Comparison of ENCODE assay signal across 10 cellular contexts in genomic region chr11:35364101-35364780, GRCh38. TPM values are rescaled to one million over a fixed set of nuclear protein-coding genes. Genes with fewer than 3 reads are reported as not detected.
DNase-seq lines count a peak whose midpoint lies in the region; ATAC-seq and TF ChIP-seq lines count a peak whose summit lies in the region.
"Had no signal": no experiment of that assay in that cellular context is flagged by ENCODE, and none has a peak within 500 bp of the region (broad histone marks: within the 10 kb centered on the region; RNA-seq: fewer than 3 reads in every experiment).

No MANE protein-coding gene starts in this region.

- ATAC-seq in stimulated activated naive CD8-positive, alpha-beta T cell treated with anti-CD3 and anti-CD28 coated beads, Interleukin-15, Interleukin-2, amounts not matched to agents 100 U/mL and 50 U/mL, for 24 hours, result peak; percentile 49
- no peak for ATAC-seq in stimulated activated naive CD8-positive, alpha-beta T cell treated with anti-CD3 and anti-CD28 coated beads, Interleukin-15, amount 100 ng/mL, for 72 hours
- ATAC-seq in lung (ENCODE audit: insufficient read depth, low FRiP score) (peak; percentile 71), aorta (ENCODE audit: low FRiP score) (peak; percentile 92), GM18505 (IDR thresholded peaks at IDR 0.05; ENCODE audit: unreplicated experiment) (no peak)

- no peaks in the 10 kb centered on the region for H3K4me1 Mint-ChIP-seq in stimulated activated naive CD8-positive, alpha-beta T cell treated with anti-CD3 and anti-CD28 coated beads, Interleukin-15, amount 100 ng/mL, for 72 hours

- intact Hi-C loops in dorsolateral prefrontal cortex (cut with DNase I), result no loop called here
- intact Hi-C loops in aorta (cut with DNase I), result loop anchor here (10.0 kb wide), 2 partner anchors 79 to 109 kb away; no protein-coding TSS in a partner anchor

- peaks cover 19% of the 10 kb centered on the region for H3K27me3 Mint-ChIP-seq in stimulated activated naive CD8-positive, alpha-beta T cell treated with anti-CD3 and anti-CD28 coated beads, Interleukin-15, amount 100 ng/mL, for 72 hours

- H3K4me1 ChIP-seq in lung (ENCODE audit: control insufficient read depth in 2 of 2, insufficient read depth in 2 of 2, low read length in 2 of 2), result peaks cover 1 to 4% of the 10 kb centered on the region in 2 donors
- H3K4me1 ChIP-seq in aorta (ENCODE audit: control insufficient read depth in 1 of 2, insufficient read depth in 2 of 2, low read length in 2 of 2), result peaks cover 0 to 11% of the 10 kb centered on the region in 2 donors

- TF ChIP-seq CTCF in dorsolateral prefrontal cortex (IDR thresholded peaks at IDR 0.05 in 54 of 56, conservative IDR thresholded peaks at IDR 0.05 in 2 of 56; ENCODE audit: low read depth in 1 of 56, partially characterized antibody in 56 of 56) (no peak), lung (IDR thresholded peaks at IDR 0.05; ENCODE audit: control extremely low read depth, extremely low read depth) (no peak)

- H3K9me3 Mint-ChIP-seq in stimulated activated naive CD8-positive, alpha-beta T cell treated with anti-CD3 and anti-CD28 coated beads, Interleukin-15, amount 100 ng/mL, for 72 hours, result peaks cover 12 to 13% of the 10 kb centered on the region in 2 donors

- H3K4me3 Mint-ChIP-seq in stimulated activated naive CD8-positive, alpha-beta T cell treated with anti-CD3 and anti-CD28 coated beads, Interleukin-15, amount 100 ng/mL, for 72 hours, result no peak overlapping the region
- H3K4me3 Mint-ChIP-seq: CD4-positive, CD25-positive, alpha-beta regulatory T cell had no signal

- H3K27me3 ChIP-seq in dorsolateral prefrontal cortex (no peaks in the 10 kb centered on the region), lung (ENCODE audit: control insufficient read depth, insufficient read depth) (no peaks in the 10 kb centered on the region), aorta (ENCODE audit: control insufficient read depth in 1 of 2, insufficient read depth in 2 of 2, low read length in 1 of 2) (no peaks in the 10 kb centered on the region)

- H3K36me3 ChIP-seq in lung (ENCODE audit: control insufficient read depth in 2 of 2, insufficient read depth in 2 of 2, low read length in 2 of 2) (no peaks in the 10 kb centered on the region), aorta (ENCODE audit: control insufficient read depth in 1 of 2, insufficient read depth in 2 of 2, low read length in 1 of 2) (no peaks in the 10 kb centered on the region)

- no peak overlapping the region for H3K27ac Mint-ChIP-seq in stimulated activated naive CD8-positive, alpha-beta T cell treated with anti-CD3 and anti-CD28 coated beads, Interleukin-15, amount 100 ng/mL, for 72 hours

- H3K27ac ChIP-seq in dorsolateral prefrontal cortex (peak overlapping the region in 42 of 59 donors; percentile 3 to 82 (median 53)), lung (ENCODE audit: low read depth in 1 of 2, low read length in 1 of 2) (peak overlapping the region; percentile 29 to 78), aorta (ENCODE audit: low read depth in 1 of 2, low read length in 2 of 2) (peak overlapping the region; percentile 14 to 89)

- no peak for DNase-seq in stimulated activated naive CD8-positive, alpha-beta T cell treated with anti-CD3 and anti-CD28 coated beads, Interleukin-15, Interleukin-2, amounts not matched to agents 100 U/mL and 50 U/mL, for 24 hours
- DNase-seq in stimulated activated naive CD8-positive, alpha-beta T cell treated with anti-CD3 and anti-CD28 coated beads, Interleukin-15, amount 100 ng/mL, for 72 hours, result no peak
- DNase-seq in dorsolateral prefrontal cortex, result peak in 5 of 10 donors; percentile 22 to 56 (median 54)
- peak; percentile 74 for DNase-seq in lung (ENCODE audit: low spot score)
- peak; percentile 83 to 85 for DNase-seq in aorta
- no peak for DNase-seq in activated naive CD4-positive, alpha-beta T cell treated with Interleukin-2 at 50 U/mL for 16 hours
- no peak for DNase-seq in AML-193 (lab: John Stamatoyannopoulos, UW)
- DNase-seq: CD4-positive, CD25-positive, alpha-beta regulatory T cell; glutamatergic neuron had no signal

- no peak for TF ChIP-seq POLR2A in GM18505 (IDR thresholded peaks at IDR 0.05; ENCODE audit: borderline replicate concordance, extremely low read depth, insufficient read depth, insufficient read length)

- no peaks in the 10 kb centered on the region for H3K9me3 ChIP-seq in lung (ENCODE audit: control insufficient read depth in 2 of 2, insufficient read depth in 1 of 2, low read length in 1 of 2)
- H3K9me3 ChIP-seq in aorta (ENCODE audit: control insufficient read depth, low read length), result no peaks in the 10 kb centered on the region

- no peak overlapping the region for H3K4me3 ChIP-seq in dorsolateral prefrontal cortex
- no peak overlapping the region for H3K4me3 ChIP-seq in lung
- H3K4me3 ChIP-seq in aorta (ENCODE audit: low read length in 2 of 2), result no peak overlapping the region

RNA-seq across cellular contexts. Expression of gene SLC1A2, which starts 55.1 kb away (rescaled TPM):
- 1,000 to 10,000 TPM in 105 of 120 experiments, 100 to 1,000 TPM in 15; 500 to 4,588 (median 1,344) TPM for total RNA-seq in dorsolateral prefrontal cortex
- total RNA-seq in lung, result 10 to 100 TPM in 1 of 2 donors, 1 to 10 TPM in 1; 1.6 to 17.0 TPM
- under 1 TPM; 0.35 to 0.70 TPM for polyA plus RNA-seq in lung
- total RNA-seq in aorta, result 1 to 10 TPM; 1.1 to 1.5 TPM
- polyA plus RNA-seq in aorta, result not detected
- total RNA-seq: CD4-positive, CD25-positive, alpha-beta regulatory T cell had no signal

Comparison
In these comparisons a context has a peak if more than half of its experiments do, and no peak if none do; other contexts are left out.
1. ATAC-seq: peak in stimulated activated naive CD8-positive, alpha-beta T cell treated with anti-CD3 and anti-CD28 coated beads, Interleukin-15, Interleukin-2, amounts not matched to agents 100 U/mL and 50 U/mL, for 24 hours (single experiment), lung (single experiment) and aorta (single experiment); none in stimulated activated naive CD8-positive, alpha-beta T cell treated with anti-CD3 and anti-CD28 coated beads, Interleukin-15, amount 100 ng/mL, for 72 hours (single experiment) and GM18505 (single experiment).
2. DNase-seq: peak in lung (single experiment) and aorta (2 of 2); none in stimulated activated naive CD8-positive, alpha-beta T cell treated with anti-CD3 and anti-CD28 coated beads, Interleukin-15, Interleukin-2, amounts not matched to agents 100 U/mL and 50 U/mL, for 24 hours (single experiment), stimulated activated naive CD8-positive, alpha-beta T cell treated with anti-CD3 and anti-CD28 coated beads, Interleukin-15, amount 100 ng/mL, for 72 hours (0 of 2), activated naive CD4-positive, alpha-beta T cell treated with Interleukin-2 at 50 U/mL for 16 hours (single experiment) and AML-193 (0 of 2).
3. RNA of gene SLC1A2, which starts 55.1 kb away (total RNA-seq): 500 to 4,588 TPM in dorsolateral prefrontal cortex; 1.6 to 17.0 TPM in lung and 1.1 to 1.5 TPM in aorta; every median in the first group is over 10 times any median in the second.
4. intact Hi-C loops: an anchor here in aorta (10.0 kb wide); none called in dorsolateral prefrontal cortex.
5. Peak in every context shown above with its lines, with median percentiles within 50 percentile points of each other: H3K27ac ChIP-seq.